ENCODE assay signal across 1 cellular context in the genomic region with DNA sequence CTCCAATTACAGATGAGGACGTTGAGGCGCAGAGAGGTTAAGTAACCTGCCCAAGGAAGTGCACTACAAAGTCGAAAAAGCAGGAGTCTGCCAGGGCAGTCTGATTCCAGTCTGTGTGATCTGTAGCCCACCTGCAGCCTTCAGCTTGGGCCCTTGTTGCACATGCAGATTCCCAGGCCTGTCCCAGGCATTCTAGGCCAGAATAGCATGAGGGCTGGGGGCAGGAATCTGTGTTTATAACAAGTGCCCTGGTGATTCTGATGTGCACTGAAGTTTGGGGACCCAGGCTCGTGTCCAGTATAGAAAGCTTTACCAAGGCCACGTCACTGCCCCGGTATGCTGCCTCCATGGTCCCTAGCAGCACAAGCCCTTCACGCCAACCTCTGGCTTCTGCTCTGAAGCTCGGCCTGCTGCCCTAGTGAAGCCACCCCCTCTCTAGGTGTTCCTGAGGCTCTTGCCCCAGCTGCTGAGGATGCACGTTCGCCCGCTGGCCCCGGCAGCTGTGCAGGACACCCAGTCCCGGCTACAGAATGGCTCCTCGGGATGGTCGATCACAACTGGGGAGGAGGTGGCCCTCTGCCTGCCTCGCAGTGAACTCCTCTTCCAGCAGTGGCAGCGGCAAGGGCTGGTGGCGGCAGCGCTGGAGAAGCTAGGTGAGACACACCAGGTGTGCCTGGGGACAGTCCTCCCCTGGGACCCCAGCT.
TF ChIP-seq lines count a peak whose summit lies in the region.

No MANE protein-coding gene starts in this region.

TF ChIP-seq in GM12878, 131 proteins besides CTCF, POLR2A, EP300 and RAD21:
- TF ChIP-seq, protein P1, sequence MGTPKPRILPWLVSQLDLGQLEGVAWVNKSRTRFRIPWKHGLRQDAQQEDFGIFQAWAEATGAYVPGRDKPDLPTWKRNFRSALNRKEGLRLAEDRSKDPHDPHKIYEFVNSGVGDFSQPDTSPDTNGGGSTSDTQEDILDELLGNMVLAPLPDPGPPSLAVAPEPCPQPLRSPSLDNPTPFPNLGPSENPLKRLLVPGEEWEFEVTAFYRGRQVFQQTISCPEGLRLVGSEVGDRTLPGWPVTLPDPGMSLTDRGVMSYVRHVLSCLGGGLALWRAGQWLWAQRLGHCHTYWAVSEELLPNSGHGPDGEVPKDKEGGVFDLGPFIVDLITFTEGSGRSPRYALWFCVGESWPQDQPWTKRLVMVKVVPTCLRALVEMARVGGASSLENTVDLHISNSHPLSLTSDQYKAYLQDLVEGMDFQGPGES (IDR thresholded peaks at IDR 0.05): no peak
